11 cellular contexts compared by ENCODE assay signal in genomic region chr11:15276616-15277015, GRCh38.
DNase-seq lines count a peak whose midpoint lies in the region; ATAC-seq and TF ChIP-seq lines count a peak whose summit lies in the region.
"Had no signal": no experiment of that assay in that cellular context is flagged by ENCODE, and none has a peak within 500 bp of the region (broad histone marks: within the 10 kb centered on the region; RNA-seq: fewer than 3 reads in every experiment).

No MANE protein-coding gene starts in this region.

- H3K27ac ChIP-seq in dorsolateral prefrontal cortex (no peak overlapping the region), lower lobe of right lung (no peak overlapping the region)

- TF ChIP-seq CTCF in dorsolateral prefrontal cortex (IDR thresholded peaks at IDR 0.05 in 54 of 56, conservative IDR thresholded peaks at IDR 0.05 in 2 of 56; ENCODE audit: low read depth in 1 of 56, partially characterized antibody in 56 of 56) (peak in 47 of 56 donors; percentile 9 to 57 (median 31)), lower lobe of right lung (IDR thresholded peaks at IDR 0.05) (no peak)

- H3K4me3 ChIP-seq in dorsolateral prefrontal cortex (peak overlapping the region in 2 of 59 donors; percentile 20 to 21), lower lobe of right lung (no peak overlapping the region)

- H3K36me3 ChIP-seq in lower lobe of right lung = no peaks in the 10 kb centered on the region

- ATAC-seq in lower lobe of right lung (no peak), HG03520 (IDR thresholded peaks at IDR 0.05; ENCODE audit: unreplicated experiment) (no peak)
- ATAC-seq: activated CD4-positive, alpha-beta T cell treated with anti-CD3 and anti-CD28 coated beads for 36 hours had no signal

- intact Hi-C loops in dorsolateral prefrontal cortex (cut with DNase I) (no loop called here), lower lobe of right lung (cut with DNase I) (no loop called here)

- H3K4me1 ChIP-seq in lower lobe of right lung = no peaks in the 10 kb centered on the region

- H3K27me3 ChIP-seq in dorsolateral prefrontal cortex (peaks cover 0 to 46% (median 7%) of the 10 kb centered on the region in 45 donors), lower lobe of right lung (ENCODE audit: low read depth) (no peaks in the 10 kb centered on the region)

- no peaks in the 10 kb centered on the region for H3K9me3 ChIP-seq in lower lobe of right lung

- DNase-seq in NOMO-1 (lab: John Stamatoyannopoulos, UW; ENCODE audit: unreplicated experiment in 2 of 2) (peak; percentile 1 to 6), NOMO-1 treated with DMSO at 0.1 percent for 48 hours (lab: John Stamatoyannopoulos, UW; ENCODE audit: unreplicated experiment) (no peak), NCI-H2227 (lab: John Stamatoyannopoulos, UW; ENCODE audit: unreplicated experiment) (peak; percentile 65), dorsolateral prefrontal cortex (no peak), stromal cell of bone marrow (ENCODE audit: low read depth) (peak; percentile 2), T-helper 9 cell (no peak), lower lobe of right lung (no peak)
- DNase-seq: activated CD4-positive, alpha-beta T cell treated with anti-CD3 and anti-CD28 coated beads for 36 hours; C1 segment of cervical spinal cord; effector CD4-positive, alpha-beta T cell had no signal

Comparison
In these comparisons a context has a peak if more than half of its experiments do, and no peak if none do; other contexts are left out.
1. DNase-seq: peak in NOMO-1 (2 of 2), NCI-H2227 (single experiment) and stromal cell of bone marrow (single experiment); none in NOMO-1 treated with DMSO at 0.1 percent for 48 hours (single experiment), dorsolateral prefrontal cortex (0 of 10), T-helper 9 cell (single experiment) and lower lobe of right lung (single experiment).